ENCODE assay signal across 1 cellular context in the genomic region with DNA sequence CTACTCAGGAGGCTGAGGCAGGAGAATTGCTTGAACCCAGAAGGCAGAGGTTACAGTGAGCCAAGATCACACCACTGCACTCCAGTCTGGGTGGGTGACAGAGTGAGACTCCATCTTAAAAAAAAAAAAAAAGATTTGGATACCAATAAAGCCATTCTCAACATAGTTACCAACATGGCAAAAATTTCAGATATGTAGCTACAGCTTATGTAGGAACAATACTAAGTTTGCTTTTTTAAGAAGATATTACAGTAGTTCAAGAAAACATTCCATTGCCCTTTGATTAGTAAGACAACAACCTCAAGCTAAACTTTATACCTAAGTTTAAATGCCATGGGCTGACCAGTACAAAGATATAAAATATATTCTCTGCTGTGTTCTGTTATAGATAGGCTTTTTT.
TF ChIP-seq lines count a peak whose summit lies in the region.

No MANE protein-coding gene starts in this region.

TF ChIP-seq in H1, 55 proteins besides CTCF, POLR2A, EP300 and RAD21:
- TF ChIP-seq TBP (IDR thresholded peaks at IDR 0.05; ENCODE audit: low read depth, low read length) (no peak), NRF1 (IDR thresholded peaks at IDR 0.05; ENCODE audit: low read depth, low read length) (no peak), POLR2AphosphoS5 (IDR thresholded peaks at IDR 0.05; ENCODE audit: low read depth, low read length) (no peak), HDAC6 (IDR thresholded peaks at IDR 0.05; ENCODE audit: low read depth, low read length) (no peak), BACH1 (IDR thresholded peaks at IDR 0.05; ENCODE audit: low read length) (no peak), SIN3A (conservative IDR thresholded peaks at IDR 0.05 in 1 of 2, IDR thresholded peaks at IDR 0.05 in 1 of 2; ENCODE audit: low read depth in 1 of 2, low read length in 2 of 2) (no peak), CTBP2 (IDR thresholded peaks at IDR 0.05; ENCODE audit: borderline replicate concordance, insufficient read depth, insufficient read length, low read length) (no peak), TCF12 (IDR thresholded peaks at IDR 0.05; ENCODE audit: low read depth, low read length) (no peak), MAX (IDR thresholded peaks at IDR 0.05) (no peak), SP1 (IDR thresholded peaks at IDR 0.05; ENCODE audit: low read depth, low read length) (no peak), ASH2L (IDR thresholded peaks at IDR 0.05; ENCODE audit: low read length) (no peak), POU5F1 (IDR thresholded peaks at IDR 0.05; ENCODE audit: low read depth, low read length) (no peak), CHD7 (IDR thresholded peaks at IDR 0.05; ENCODE audit: insufficient replicate concordance, low read length) (no peak), EGR1 (IDR thresholded peaks at IDR 0.05; ENCODE audit: borderline replicate concordance, low read depth, low read length) (no peak), KDM4A (IDR thresholded peaks at IDR 0.05; ENCODE audit: low read depth, low read length, severe bottlenecking) (no peak), RNF2 (IDR thresholded peaks at IDR 0.05; ENCODE audit: borderline replicate concordance, low read depth, low read length, missing control alignments, poor library complexity, severe bottlenecking) (no peak), SIRT6 (IDR thresholded peaks at IDR 0.05; ENCODE audit: low read length) (no peak), KDM1A (IDR thresholded peaks at IDR 0.05; ENCODE audit: borderline replicate concordance, low read length) (no peak), TAF1 (IDR thresholded peaks at IDR 0.05; ENCODE audit: low read depth, low read length) (no peak), RBBP5 (IDR thresholded peaks at IDR 0.05; ENCODE audit: borderline replicate concordance, low read depth, low read length) (no peak)
